ENCODE assay signal across 25 cellular contexts in genomic region chr14:24065408-24065807, GRCh38. TPM values are rescaled to one million over a fixed set of nuclear protein-coding genes. Genes with fewer than 3 reads are reported as not detected.
DNase-seq lines count a peak whose midpoint lies in the region; ATAC-seq, FAIRE-seq and TF ChIP-seq lines count a peak whose summit lies in the region.
"Had no signal": no experiment of that assay in that cellular context is flagged by ENCODE, and none has a peak within 500 bp of the region (broad histone marks: within the 10 kb centered on the region; RNA-seq: fewer than 3 reads in every experiment).

No MANE protein-coding gene starts in this region.

- CTCF ChIA-PET in HepG2 (lab: Yijun Ruan, JAX; ENCODE audit: low intra/inter-chr PET ratio, low total read pairs): no interaction called here
- CTCF ChIA-PET in activated CD4-positive, alpha-beta memory T cell treated with anti-CD3 and anti-CD28 coated beads for 36 hours (lab: Charles Lee): interaction anchor here (4.8 to 12.9 kb wide), 2 partner anchors 28 to 43 kb away, joined by 36 to 458 read pairs; partner anchors contain the start of gene PCK2

- TF ChIP-seq CTCF in HepG2 (CRISPR knock-in tag; IDR thresholded peaks at IDR 0.05): no peak
- no peak for TF ChIP-seq CTCF in right lobe of liver (IDR thresholded peaks at IDR 0.05)
- no peak for TF ChIP-seq CTCF in left lung (IDR thresholded peaks at IDR 0.05)
- no peak for TF ChIP-seq CTCF in osteoblast (IDR thresholded peaks at IDR 0.05; ENCODE audit: extremely low read depth, low read depth, low read length)

- 21% methylated on average over 8 of the region's 8 CpGs for WGBS in HepG2 (ENCODE audit: low lambda C conversion rate)
- WGBS in right lobe of liver (ENCODE audit: insufficient coverage, low coverage, low lambda C conversion rate, missing lambda C conversion rate): 38% methylated on average over 4 of the region's 8 CpGs

- no peaks in the 10 kb centered on the region for H3K9me3 Mint-ChIP-seq in activated naive CD8-positive, alpha-beta T cell treated with anti-CD3 and anti-CD28 coated beads, Interleukin-2, amount 50 U/mL, for 24 hours
- no peaks in the 10 kb centered on the region for H3K9me3 Mint-ChIP-seq in activated CD4-positive, alpha-beta memory T cell treated with anti-CD3 and anti-CD28 coated beads for 36 hours
- H3K9me3 Mint-ChIP-seq: CD8-positive, alpha-beta T cell had no signal

- H3K36me3 ChIP-seq in HepG2 (replicated peaks in 1 of 2; ENCODE audit: control insufficient read depth in 1 of 2, insufficient read depth in 2 of 2, low read length in 2 of 2) (no peaks in the 10 kb centered on the region), right lobe of liver (no peaks in the 10 kb centered on the region), left lung (no peaks in the 10 kb centered on the region), osteoblast (ENCODE audit: insufficient read depth, low read length) (no peaks in the 10 kb centered on the region)
- H3K36me3 ChIP-seq: BLaER1 had no signal

- peaks cover 2% of the 10 kb centered on the region for H3K4me1 Mint-ChIP-seq in activated naive CD8-positive, alpha-beta T cell treated with anti-CD3 and anti-CD28 coated beads, Interleukin-2, amount 50 U/mL, for 24 hours
- no peaks in the 10 kb centered on the region for H3K4me1 Mint-ChIP-seq in activated CD4-positive, alpha-beta memory T cell treated with anti-CD3 and anti-CD28 coated beads for 36 hours (ENCODE audit: low read depth)

- TF ChIP-seq POLR2A in HepG2 (IDR thresholded peaks at IDR 0.05; ENCODE audit: insufficient read depth in 1 of 2, low read depth in 2 of 2, low read length in 2 of 2): no peak
- TF ChIP-seq POLR2A in right lobe of liver (IDR thresholded peaks at IDR 0.05): no peak

- intact Hi-C loops in HepG2 (cut with micrococcal nuclease; ENCODE audit: unreplicated experiment): no loop called here
- intact Hi-C loops in right lobe of liver (cut with DNase I): loop anchor here in 1 of 2 donors (10.0 kb wide), 1 partner anchor 99 kb away; the partner anchor contains the start of gene IRF9
- intact Hi-C loops in left lung (cut with DNase I): no loop called here
- intact Hi-C loops in activated CD4-positive, alpha-beta memory T cell treated with anti-CD3 and anti-CD28 coated beads for 36 hours (cut with micrococcal nuclease): no loop called here

- no peaks in the 10 kb centered on the region for H3K79me2 ChIP-seq in HepG2 (ENCODE audit: insufficient read depth, low read length)
- no peaks in the 10 kb centered on the region for H3K79me2 ChIP-seq in osteoblast (ENCODE audit: insufficient read depth, low read length)

- DNase-seq in HepG2 (ENCODE audit: low spot score): no peak
- DNase-seq in right lobe of liver: no peak
- peak; percentile 24 to 64 for DNase-seq in left lung
- DNase-seq in osteoblast (ENCODE audit: insufficient read length, low spot score, missing footprints): peak; percentile 69
- DNase-seq in activated naive CD8-positive, alpha-beta T cell treated with anti-CD3 and anti-CD28 coated beads, Interleukin-2, amount 50 U/mL, for 24 hours: no peak
- DNase-seq in activated CD4-positive, alpha-beta memory T cell treated with anti-CD3 and anti-CD28 coated beads for 36 hours: no peak
- DNase-seq: AML-193; Calu3; CD8-positive, alpha-beta T cell; DMS 273 treated with DMSO at 0.1 percent for 48 hours; DMS53; DND-41; EL; GM23248 had no signal

- H3K4me3 ChIP-seq in HepG2 (replicated peaks in 1 of 3; ENCODE audit: insufficient read depth in 1 of 3, low read depth in 2 of 3, low read length in 3 of 3) (no peak overlapping the region), right lobe of liver (peak overlapping the region in 1 of 3 donors; percentile 64), left lung (no peak overlapping the region), osteoblast (ENCODE audit: insufficient read depth, low read length) (no peak overlapping the region)
- H3K4me3 ChIP-seq: A549, BLaER1, GM12878, GM23248 had no signal

- no peak for FAIRE-seq in HepG2 (lab: Jason Lieb, UNC)
- FAIRE-seq: A549, GM12878, GM19239 had no signal

- TF ChIP-seq EP300 in HepG2 (IDR thresholded peaks at IDR 0.05; ENCODE audit: low read depth in 2 of 2, low read length in 2 of 2) (no peak), HepG2 (CRISPR knock-in tag; IDR thresholded peaks at IDR 0.05; ENCODE audit: borderline replicate concordance) (no peak)

- no peaks in the 10 kb centered on the region for H3K9me3 ChIP-seq in HepG2 (ENCODE audit: low read length)
- no peaks in the 10 kb centered on the region for H3K9me3 ChIP-seq in right lobe of liver
- H3K9me3 ChIP-seq in left lung: no peaks in the 10 kb centered on the region
- no peaks in the 10 kb centered on the region for H3K9me3 ChIP-seq in osteoblast (ENCODE audit: low read depth, low read length)
- H3K9me3 ChIP-seq: A549, BLaER1 had no signal

- no peak overlapping the region for H3K9ac ChIP-seq in HepG2 (ENCODE audit: insufficient read depth, low read depth, low read length)
- H3K9ac ChIP-seq: BLaER1, GM23248 had no signal

- H3K36me3 Mint-ChIP-seq in activated naive CD8-positive, alpha-beta T cell treated with anti-CD3 and anti-CD28 coated beads, Interleukin-2, amount 50 U/mL, for 24 hours (ENCODE audit: low read depth): no peaks in the 10 kb centered on the region
- H3K36me3 Mint-ChIP-seq in activated CD4-positive, alpha-beta memory T cell treated with anti-CD3 and anti-CD28 coated beads for 36 hours: no peaks in the 10 kb centered on the region
- H3K36me3 Mint-ChIP-seq: CD8-positive, alpha-beta T cell had no signal

- no peak overlapping the region for H3K4me3 Mint-ChIP-seq in activated naive CD8-positive, alpha-beta T cell treated with anti-CD3 and anti-CD28 coated beads, Interleukin-2, amount 50 U/mL, for 24 hours
- H3K4me3 Mint-ChIP-seq in activated CD4-positive, alpha-beta memory T cell treated with anti-CD3 and anti-CD28 coated beads for 36 hours: no peak overlapping the region
- H3K4me3 Mint-ChIP-seq: CD8-positive, alpha-beta T cell had no signal

- H3K27me3 ChIP-seq in HepG2 (ENCODE audit: control insufficient read depth in 1 of 2, insufficient read depth in 2 of 2, low read length in 2 of 2) (peaks cover 14 to 34% of the 10 kb centered on the region in 2 experiments; a peak in 3 of 5 replicates), right lobe of liver (no peaks in the 10 kb centered on the region), left lung (no peaks in the 10 kb centered on the region), osteoblast (ENCODE audit: insufficient read depth, low read length) (peaks cover 13% of the 10 kb centered on the region)
- H3K27me3 ChIP-seq: BLaER1 had no signal

- no peak overlapping the region for H3K27ac Mint-ChIP-seq in activated naive CD8-positive, alpha-beta T cell treated with anti-CD3 and anti-CD28 coated beads, Interleukin-2, amount 50 U/mL, for 24 hours
- no peak overlapping the region for H3K27ac Mint-ChIP-seq in activated CD4-positive, alpha-beta memory T cell treated with anti-CD3 and anti-CD28 coated beads for 36 hours
- H3K27ac Mint-ChIP-seq: CD8-positive, alpha-beta T cell had no signal

- H4K20me1 ChIP-seq in HepG2 (ENCODE audit: insufficient read depth, low read length): no peaks in the 10 kb centered on the region
- no peaks in the 10 kb centered on the region for H4K20me1 ChIP-seq in osteoblast (ENCODE audit: insufficient read depth, low read length)
- H4K20me1 ChIP-seq: BLaER1 had no signal

- no peak for TF ChIP-seq RAD21 in HepG2 (CRISPR knock-in tag; IDR thresholded peaks at IDR 0.05)

- no peak overlapping the region for H3K4me2 ChIP-seq in HepG2 (ENCODE audit: low read depth, low read length)
- no peak overlapping the region for H3K4me2 ChIP-seq in osteoblast (ENCODE audit: insufficient read depth, low read length)
- H3K4me2 ChIP-seq: A549, BLaER1 had no signal

- peaks cover 5% of the 10 kb centered on the region for H3K27me3 Mint-ChIP-seq in activated naive CD8-positive, alpha-beta T cell treated with anti-CD3 and anti-CD28 coated beads, Interleukin-2, amount 50 U/mL, for 24 hours
- H3K27me3 Mint-ChIP-seq in activated CD4-positive, alpha-beta memory T cell treated with anti-CD3 and anti-CD28 coated beads for 36 hours: peaks cover 3% of the 10 kb centered on the region

- in situ Hi-C loops in HepG2 (cut with HindIII; ENCODE audit: extremely low pct_ligation_motif_present, low pct_unique_long_range_greater_than_20kb): no loop called here

- no peak overlapping the region for H3K27ac ChIP-seq in HepG2 (ENCODE audit: extremely low read length, insufficient read depth, low read length)
- peak overlapping the region in 1 of 3 donors; percentile 44 for H3K27ac ChIP-seq in right lobe of liver
- H3K27ac ChIP-seq in left lung: no peak overlapping the region
- H3K27ac ChIP-seq in osteoblast (ENCODE audit: low read depth, low read length): no peak overlapping the region
- H3K27ac ChIP-seq: 22Rv1, A549, BLaER1, GM23248 had no signal

- H3K4me1 ChIP-seq in HepG2 (ENCODE audit: insufficient read depth, low read length): peaks cover 53% of the 10 kb centered on the region
- peaks cover 0 to 69% (median 25%) of the 10 kb centered on the region in 4 donors for H3K4me1 ChIP-seq in right lobe of liver
- no peaks in the 10 kb centered on the region for H3K4me1 ChIP-seq in left lung
- H3K4me1 ChIP-seq in osteoblast (ENCODE audit: insufficient read depth, low read length): no peaks in the 10 kb centered on the region
- H3K4me1 ChIP-seq: A549 had no signal

- H2AFZ ChIP-seq in HepG2 (ENCODE audit: low read length) (no peak overlapping the region), osteoblast (ENCODE audit: low read length) (no peak overlapping the region)
- H2AFZ ChIP-seq: GM23248 had no signal

- POLR2A ChIA-PET in HepG2 (lab: Yijun Ruan, JAX): interaction anchor here (2.4 to 4.7 kb wide), 2 partner anchors 7 to 29 kb away, joined by 14 to 62 read pairs; partner anchors contain the start of gene PCK2
- POLR2A ChIA-PET in activated CD4-positive, alpha-beta memory T cell treated with anti-CD3 and anti-CD28 coated beads for 36 hours (lab: Charles Lee): no interaction called here

- no TSS peak for BruUV-seq in HepG2 (replicated peaks; lab: Mats Ljungman, UMichigan)

- ATAC-seq in HepG2 (no peak), right lobe of liver (no peak), left lung (no peak), GM21381 (IDR thresholded peaks at IDR 0.05; ENCODE audit: unreplicated experiment) (no peak), HG02642 (IDR thresholded peaks at IDR 0.05; ENCODE audit: poor library complexity, unreplicated experiment) (no peak)
- no peak for ATAC-seq in activated naive CD8-positive, alpha-beta T cell treated with anti-CD3 and anti-CD28 coated beads, Interleukin-2, amount 50 U/mL, for 24 hours
- ATAC-seq: A549; CD8-positive, alpha-beta T cell; GM12878; HCT116 had no signal

RNA-seq across cellular contexts. Expression of gene CPNE6, which starts 6.0 kb away (rescaled TPM):
- not detected in 2 replicates for total RNA-seq in HepG2 (2016; rRNA removed; fragmentation: Illumina TruSeq; extraction: Trizol)
- total RNA-seq in HepG2 (2016; cell fraction: cytosol; rRNA removed; fragmentation: Illumina TruSeq; extraction: Trizol; ENCODE audit: low read depth): not detected in 2 replicates
- not detected in 2 replicates for total RNA-seq in HepG2 (2016; cell fraction: insoluble cytoplasmic fraction; rRNA removed; fragmentation: Illumina TruSeq; extraction: Trizol)
- not detected in 2 replicates for total RNA-seq in HepG2 (2016; cell fraction: membrane; rRNA removed; fragmentation: Illumina TruSeq; extraction: Trizol)
- not detected in 2 replicates for total RNA-seq in HepG2 (2016; cell fraction: nucleus; rRNA removed; fragmentation: Illumina TruSeq; extraction: Trizol)
- polyA plus RNA-seq in HepG2 (2011; rRNA removed): 0.03 TPM in 1 of 2 replicates, not detected in the other
- not detected in 2 replicates for polyA plus RNA-seq in HepG2 (2011; cell fraction: cytosol; rRNA removed)
- 0.06 and 0.16 TPM in 2 replicates for polyA plus RNA-seq in HepG2 (2011; cell fraction: nucleus; rRNA removed)
- polyA plus RNA-seq in HepG2 (2012): 0.05 TPM in 1 of 2 replicates, not detected in the other
- not detected in 2 replicates for polyA plus RNA-seq in HepG2 (2016; cell fraction: cytosol; fragmentation: Illumina TruSeq; extraction: Trizol; ENCODE audit: low read depth)
- polyA plus RNA-seq in HepG2 (2016; cell fraction: insoluble cytoplasmic fraction; fragmentation: Illumina TruSeq; extraction: Trizol; ENCODE audit: low read depth): not detected in 2 replicates
- not detected in 2 replicates for polyA plus RNA-seq in HepG2 (2016; cell fraction: membrane; fragmentation: Illumina TruSeq; extraction: Trizol; ENCODE audit: low read depth)
- not detected in 2 replicates for polyA plus RNA-seq in HepG2 (2016; cell fraction: nucleus; fragmentation: Illumina TruSeq; extraction: Trizol; ENCODE audit: insufficient read depth, low read depth)
- polyA minus RNA-seq in HepG2 (2011; rRNA and poly(A)+ RNA removed; ENCODE audit: low replicate concordance): 0.16 TPM in 1 of 2 replicates, not detected in the other
- not detected in 2 replicates for polyA minus RNA-seq in HepG2 (2011; cell fraction: cytosol; rRNA and poly(A)+ RNA removed)
- not detected in 2 replicates for polyA minus RNA-seq in HepG2 (2011; cell fraction: nucleus; rRNA and poly(A)+ RNA removed)
- total RNA-seq in right lobe of liver: under 1 TPM in 4 of 6 experiments, not detected in 2; 0.09 to 0.40 (median 0.18) TPM
- total RNA-seq in left lung: not detected
- not detected in 2 replicates for total RNA-seq in osteoblast
- not detected for total RNA-seq in activated CD4-positive, alpha-beta memory T cell treated with anti-CD3 and anti-CD28 coated beads for 36 hours
- total RNA-seq: Calu3; CD8-positive, alpha-beta T cell; G401; GM23248; H4; HT-29 had no signal
- polyA plus RNA-seq: A549, GM23248 had no signal

RNA-seq across cellular contexts. Expression of gene CARMIL3, which starts 13.6 kb away (rescaled TPM):
- total RNA-seq in HepG2 (2016; rRNA removed; fragmentation: Illumina TruSeq; extraction: Trizol) (0.13 and 0.27 TPM in 2 replicates), right lobe of liver (1 to 10 TPM in 1 of 6 experiments, under 1 TPM in 5; 0.18 to 1.9 (median 0.29) TPM), left lung (1 to 10 TPM; 1.0 to 2.3 TPM), osteoblast (not detected in 2 replicates)
- 0.18 TPM in 1 of 2 replicates, not detected in the other for total RNA-seq in HepG2 (2016; cell fraction: cytosol; rRNA removed; fragmentation: Illumina TruSeq; extraction: Trizol; ENCODE audit: low read depth)
- 0.12 and 0.41 TPM in 2 replicates for total RNA-seq in HepG2 (2016; cell fraction: insoluble cytoplasmic fraction; rRNA removed; fragmentation: Illumina TruSeq; extraction: Trizol)
- total RNA-seq in HepG2 (2016; cell fraction: membrane; rRNA removed; fragmentation: Illumina TruSeq; extraction: Trizol): 0.03 and 0.15 TPM in 2 replicates
- 0.47 and 0.65 TPM in 2 replicates for total RNA-seq in HepG2 (2016; cell fraction: nucleus; rRNA removed; fragmentation: Illumina TruSeq; extraction: Trizol)
- polyA plus RNA-seq in HepG2 (2011; rRNA removed): 0.55 and 0.85 TPM in 2 replicates
- polyA plus RNA-seq in HepG2 (2011; cell fraction: cytosol; rRNA removed): 0.13 and 0.21 TPM in 2 replicates
- polyA plus RNA-seq in HepG2 (2011; cell fraction: nucleus; rRNA removed): 7.7 and 8.1 TPM in 2 replicates
- 0.16 and 0.34 TPM in 2 replicates for polyA plus RNA-seq in HepG2 (2012)
- polyA plus RNA-seq in HepG2 (2016; cell fraction: cytosol; fragmentation: Illumina TruSeq; extraction: Trizol; ENCODE audit: low read depth): 0.03 TPM in 2 replicates
- 0.19 and 0.23 TPM in 2 replicates for polyA plus RNA-seq in HepG2 (2016; cell fraction: insoluble cytoplasmic fraction; fragmentation: Illumina TruSeq; extraction: Trizol; ENCODE audit: low read depth)
- polyA plus RNA-seq in HepG2 (2016; cell fraction: membrane; fragmentation: Illumina TruSeq; extraction: Trizol; ENCODE audit: low read depth): 0.05 TPM in 2 replicates
- 1.6 and 2.9 TPM in 2 replicates for polyA plus RNA-seq in HepG2 (2016; cell fraction: nucleus; fragmentation: Illumina TruSeq; extraction: Trizol; ENCODE audit: insufficient read depth, low read depth)
- polyA minus RNA-seq in HepG2 (2011; rRNA and poly(A)+ RNA removed; ENCODE audit: low replicate concordance): 0.14 and 3.1 TPM in 2 replicates
- 0.20 and 0.44 TPM in 2 replicates for polyA minus RNA-seq in HepG2 (2011; cell fraction: cytosol; rRNA and poly(A)+ RNA removed)
- polyA minus RNA-seq in HepG2 (2011; cell fraction: nucleus; rRNA and poly(A)+ RNA removed): 0.77 and 2.9 TPM in 2 replicates
- total RNA-seq in activated CD4-positive, alpha-beta memory T cell treated with anti-CD3 and anti-CD28 coated beads for 36 hours: under 1 TPM; 0.75 to 1.00 TPM
- total RNA-seq: GM23248 had no signal
- polyA plus RNA-seq: GM23248 had no signal

RNA-seq across cellular contexts. Expression of gene PCK2, which starts 28.7 kb away (rescaled TPM):
- total RNA-seq in HepG2 (2016; rRNA removed; fragmentation: Illumina TruSeq; extraction: Trizol) (118 and 129 TPM in 2 replicates), right lobe of liver (100 to 1,000 TPM; 124 to 615 (median 240) TPM), left lung (10 to 100 TPM; 36.5 to 61.3 TPM), osteoblast (26.2 and 35.1 TPM in 2 replicates)
- total RNA-seq in HepG2 (2016; cell fraction: cytosol; rRNA removed; fragmentation: Illumina TruSeq; extraction: Trizol; ENCODE audit: low read depth): 29.7 and 32.7 TPM in 2 replicates
- 112 and 129 TPM in 2 replicates for total RNA-seq in HepG2 (2016; cell fraction: insoluble cytoplasmic fraction; rRNA removed; fragmentation: Illumina TruSeq; extraction: Trizol)
- 38.2 and 39.1 TPM in 2 replicates for total RNA-seq in HepG2 (2016; cell fraction: membrane; rRNA removed; fragmentation: Illumina TruSeq; extraction: Trizol)
- 96.7 and 121 TPM in 2 replicates for total RNA-seq in HepG2 (2016; cell fraction: nucleus; rRNA removed; fragmentation: Illumina TruSeq; extraction: Trizol)
- polyA plus RNA-seq in HepG2 (2011; rRNA removed): 272 and 316 TPM in 2 replicates
- 238 and 309 TPM in 2 replicates for polyA plus RNA-seq in HepG2 (2011; cell fraction: cytosol; rRNA removed)
- 309 TPM in 2 replicates for polyA plus RNA-seq in HepG2 (2011; cell fraction: nucleus; rRNA removed)
- polyA plus RNA-seq in HepG2 (2012): 216 and 286 TPM in 2 replicates
- 19.2 and 20.8 TPM in 2 replicates for polyA plus RNA-seq in HepG2 (2016; cell fraction: cytosol; fragmentation: Illumina TruSeq; extraction: Trizol; ENCODE audit: low read depth)
- 122 and 140 TPM in 2 replicates for polyA plus RNA-seq in HepG2 (2016; cell fraction: insoluble cytoplasmic fraction; fragmentation: Illumina TruSeq; extraction: Trizol; ENCODE audit: low read depth)
- polyA plus RNA-seq in HepG2 (2016; cell fraction: membrane; fragmentation: Illumina TruSeq; extraction: Trizol; ENCODE audit: low read depth): 27.1 and 31.0 TPM in 2 replicates
- 172 and 175 TPM in 2 replicates for polyA plus RNA-seq in HepG2 (2016; cell fraction: nucleus; fragmentation: Illumina TruSeq; extraction: Trizol; ENCODE audit: insufficient read depth, low read depth)
- polyA minus RNA-seq in HepG2 (2011; rRNA and poly(A)+ RNA removed; ENCODE audit: low replicate concordance): 87.1 and 691 TPM in 2 replicates
- 204 and 209 TPM in 2 replicates for polyA minus RNA-seq in HepG2 (2011; cell fraction: cytosol; rRNA and poly(A)+ RNA removed)
- polyA minus RNA-seq in HepG2 (2011; cell fraction: nucleus; rRNA and poly(A)+ RNA removed): 128 and 158 TPM in 2 replicates
- total RNA-seq in activated CD4-positive, alpha-beta memory T cell treated with anti-CD3 and anti-CD28 coated beads for 36 hours: 100 to 1,000 TPM; 118 to 125 TPM

RNA-seq across cellular contexts. Expression of gene DCAF11, which starts 49.2 kb away (rescaled TPM):
- total RNA-seq in HepG2 (2016; rRNA removed; fragmentation: Illumina TruSeq; extraction: Trizol) (257 and 342 TPM in 2 replicates), right lobe of liver (100 to 1,000 TPM in 3 of 6 experiments, 10 to 100 TPM in 3; 65.9 to 180 (median 103) TPM), left lung (10 to 100 TPM; 56.4 to 65.1 TPM), osteoblast (73.4 and 84.7 TPM in 2 replicates)
- 34.1 and 39.6 TPM in 2 replicates for total RNA-seq in HepG2 (2016; cell fraction: cytosol; rRNA removed; fragmentation: Illumina TruSeq; extraction: Trizol; ENCODE audit: low read depth)
- 258 and 327 TPM in 2 replicates for total RNA-seq in HepG2 (2016; cell fraction: insoluble cytoplasmic fraction; rRNA removed; fragmentation: Illumina TruSeq; extraction: Trizol)
- 160 and 166 TPM in 2 replicates for total RNA-seq in HepG2 (2016; cell fraction: membrane; rRNA removed; fragmentation: Illumina TruSeq; extraction: Trizol)
- total RNA-seq in HepG2 (2016; cell fraction: nucleus; rRNA removed; fragmentation: Illumina TruSeq; extraction: Trizol): 174 and 191 TPM in 2 replicates
- 150 and 176 TPM in 2 replicates for polyA plus RNA-seq in HepG2 (2011; rRNA removed)
- 134 and 153 TPM in 2 replicates for polyA plus RNA-seq in HepG2 (2011; cell fraction: cytosol; rRNA removed)
- 221 and 233 TPM in 2 replicates for polyA plus RNA-seq in HepG2 (2011; cell fraction: nucleus; rRNA removed)
- polyA plus RNA-seq in HepG2 (2012): 123 and 142 TPM in 2 replicates
- polyA plus RNA-seq in HepG2 (2016; cell fraction: cytosol; fragmentation: Illumina TruSeq; extraction: Trizol; ENCODE audit: low read depth): 37.7 and 39.7 TPM in 2 replicates
- 251 and 268 TPM in 2 replicates for polyA plus RNA-seq in HepG2 (2016; cell fraction: insoluble cytoplasmic fraction; fragmentation: Illumina TruSeq; extraction: Trizol; ENCODE audit: low read depth)
- polyA plus RNA-seq in HepG2 (2016; cell fraction: membrane; fragmentation: Illumina TruSeq; extraction: Trizol; ENCODE audit: low read depth): 114 and 116 TPM in 2 replicates
- 253 and 275 TPM in 2 replicates for polyA plus RNA-seq in HepG2 (2016; cell fraction: nucleus; fragmentation: Illumina TruSeq; extraction: Trizol; ENCODE audit: insufficient read depth, low read depth)
- 74.6 and 273 TPM in 2 replicates for polyA minus RNA-seq in HepG2 (2011; rRNA and poly(A)+ RNA removed; ENCODE audit: low replicate concordance)
- polyA minus RNA-seq in HepG2 (2011; cell fraction: cytosol; rRNA and poly(A)+ RNA removed): 98.7 and 103 TPM in 2 replicates
- 146 and 181 TPM in 2 replicates for polyA minus RNA-seq in HepG2 (2011; cell fraction: nucleus; rRNA and poly(A)+ RNA removed)
- 10 to 100 TPM; 85.6 to 91.8 TPM for total RNA-seq in activated CD4-positive, alpha-beta memory T cell treated with anti-CD3 and anti-CD28 coated beads for 36 hours

RNA-seq across cellular contexts. Expression of gene NRL, which starts 49.3 kb away (rescaled TPM):
- total RNA-seq in HepG2 (2016; rRNA removed; fragmentation: Illumina TruSeq; extraction: Trizol) (4.7 and 5.2 TPM in 2 replicates), right lobe of liver (1 to 10 TPM; 1.4 to 2.9 (median 2.1) TPM), left lung (1 to 10 TPM; 1.6 to 2.7 TPM), osteoblast (1.5 and 1.8 TPM in 2 replicates)
- total RNA-seq in HepG2 (2016; cell fraction: cytosol; rRNA removed; fragmentation: Illumina TruSeq; extraction: Trizol; ENCODE audit: low read depth): 6.6 and 7.1 TPM in 2 replicates
- total RNA-seq in HepG2 (2016; cell fraction: insoluble cytoplasmic fraction; rRNA removed; fragmentation: Illumina TruSeq; extraction: Trizol): 4.7 and 5.6 TPM in 2 replicates
- total RNA-seq in HepG2 (2016; cell fraction: membrane; rRNA removed; fragmentation: Illumina TruSeq; extraction: Trizol): 9.2 and 10.6 TPM in 2 replicates
- 3.4 and 5.1 TPM in 2 replicates for total RNA-seq in HepG2 (2016; cell fraction: nucleus; rRNA removed; fragmentation: Illumina TruSeq; extraction: Trizol)
- polyA plus RNA-seq in HepG2 (2011; rRNA removed): 2.5 and 3.4 TPM in 2 replicates
- polyA plus RNA-seq in HepG2 (2011; cell fraction: cytosol; rRNA removed): 2.9 and 5.2 TPM in 2 replicates
- polyA plus RNA-seq in HepG2 (2011; cell fraction: nucleus; rRNA removed): 3.5 and 3.9 TPM in 2 replicates
- 2.2 and 2.5 TPM in 2 replicates for polyA plus RNA-seq in HepG2 (2012)
- 3.4 and 5.1 TPM in 2 replicates for polyA plus RNA-seq in HepG2 (2016; cell fraction: cytosol; fragmentation: Illumina TruSeq; extraction: Trizol; ENCODE audit: low read depth)
- polyA plus RNA-seq in HepG2 (2016; cell fraction: insoluble cytoplasmic fraction; fragmentation: Illumina TruSeq; extraction: Trizol; ENCODE audit: low read depth): 4.5 and 4.7 TPM in 2 replicates
- 6.1 and 7.7 TPM in 2 replicates for polyA plus RNA-seq in HepG2 (2016; cell fraction: membrane; fragmentation: Illumina TruSeq; extraction: Trizol; ENCODE audit: low read depth)
- polyA plus RNA-seq in HepG2 (2016; cell fraction: nucleus; fragmentation: Illumina TruSeq; extraction: Trizol; ENCODE audit: insufficient read depth, low read depth): 3.5 and 4.8 TPM in 2 replicates
- polyA minus RNA-seq in HepG2 (2011; rRNA and poly(A)+ RNA removed; ENCODE audit: low replicate concordance): 0.58 and 9.0 TPM in 2 replicates
- polyA minus RNA-seq in HepG2 (2011; cell fraction: cytosol; rRNA and poly(A)+ RNA removed): 3.0 and 3.9 TPM in 2 replicates
- 6.1 and 6.6 TPM in 2 replicates for polyA minus RNA-seq in HepG2 (2011; cell fraction: nucleus; rRNA and poly(A)+ RNA removed)
- 1 to 10 TPM; 1.2 to 1.9 TPM for total RNA-seq in activated CD4-positive, alpha-beta memory T cell treated with anti-CD3 and anti-CD28 coated beads for 36 hours

Comparison
In these comparisons a context has a peak if more than half of its experiments do, and no peak if none do; other contexts are left out.
1. DNase-seq: peak in left lung (2 of 2) and osteoblast (single experiment); none in HepG2 (single experiment), right lobe of liver (0 of 3), activated naive CD8-positive, alpha-beta T cell treated with anti-CD3 and anti-CD28 coated beads, Interleukin-2, amount 50 U/mL, for 24 hours (single experiment) and activated CD4-positive, alpha-beta memory T cell treated with anti-CD3 and anti-CD28 coated beads for 36 hours (single experiment).